ENCODE assay signal across 8 cellular contexts in the genomic region with DNA sequence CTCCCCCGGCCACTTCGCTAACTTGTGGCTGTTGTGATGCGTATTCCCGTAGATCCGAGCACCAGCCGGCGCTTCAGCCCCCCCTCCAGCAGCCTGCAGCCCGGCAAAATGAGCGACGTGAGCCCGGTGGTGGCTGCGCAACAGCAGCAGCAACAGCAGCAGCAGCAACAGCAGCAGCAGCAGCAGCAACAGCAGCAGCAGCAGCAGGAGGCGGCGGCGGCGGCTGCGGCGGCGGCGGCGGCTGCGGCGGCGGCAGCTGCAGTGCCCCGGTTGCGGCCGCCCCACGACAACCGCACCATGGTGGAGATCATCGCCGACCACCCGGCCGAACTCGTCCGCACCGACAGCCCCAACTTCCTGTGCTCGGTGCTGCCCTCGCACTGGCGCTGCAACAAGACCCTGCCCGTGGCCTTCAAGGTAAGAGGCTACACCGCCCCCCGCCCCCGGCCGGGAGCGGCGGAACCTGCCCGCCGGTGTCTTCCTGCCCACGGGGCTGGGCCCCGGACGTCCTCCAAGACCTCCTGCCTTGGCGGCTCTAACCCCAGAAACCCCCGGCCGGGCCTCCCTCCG. TPM values are rescaled to one million over a fixed set of nuclear protein-coding genes. Genes with fewer than 3 reads are reported as not detected.
DNase-seq lines count a peak whose midpoint lies in the region; ATAC-seq and TF ChIP-seq lines count a peak whose summit lies in the region.

No MANE protein-coding gene starts in this region.

- H3K4me3 ChIP-seq in GM23248, result peak overlapping the region; percentile 98
- H3K4me3 ChIP-seq in Panc1 (ENCODE audit: low read depth in 2 of 2, low read length in 2 of 2), result peak overlapping the region; percentile 54 to 86
- H3K4me3 ChIP-seq in left ventricle myocardium inferior, result peak overlapping the region; percentile 75

- peaks cover 14% of the 10 kb centered on the region; the same call in 1 of the 2 replicates for H3F3A ChIP-seq in GM23248 (ENCODE audit: insufficient read depth)

- TF ChIP-seq CTCF in Panc1 (IDR thresholded peaks at IDR 0.05) (no peak), left ventricle myocardium inferior (IDR thresholded peaks at IDR 0.05; ENCODE audit: borderline replicate concordance) (no peak)

- H3K9me3 ChIP-seq in GM23248 (ENCODE audit: low read depth) (no peaks in the 10 kb centered on the region), Panc1 (ENCODE audit: control insufficient read depth, insufficient read depth, low read depth, low read length) (no peaks in the 10 kb centered on the region), left ventricle myocardium inferior (replicated peaks) (no peaks in the 10 kb centered on the region)

- H3K27me3 ChIP-seq in GM23248 (replicated peaks; ENCODE audit: insufficient read depth) (no peaks in the 10 kb centered on the region), Panc1 (ENCODE audit: control insufficient read depth, insufficient read depth, low read length) (no peaks in the 10 kb centered on the region), left ventricle myocardium inferior (ENCODE audit: low read depth) (peaks cover 67% of the 10 kb centered on the region)

- BruUV-seq in Panc1 (replicated peaks; lab: Mats Ljungman, UMichigan), result no TSS peak

- H3K9me2 ChIP-seq in GM23248 (ENCODE audit: insufficient read depth), result no peaks in the 10 kb centered on the region

- in situ Hi-C loops in GM23248 (cut with MboI) (no loop called here), Panc1 (cut with HindIII; ENCODE audit: low pct_unique_long_range_greater_than_20kb, low sequenced_read_pairs) (no loop called here)

- H3K79me2 ChIP-seq in GM23248 (ENCODE audit: insufficient read depth), result peaks cover 89% of the 10 kb centered on the region

- ATAC-seq in Panc1 (peak; percentile 45), HG03565 (IDR thresholded peaks at IDR 0.05; ENCODE audit: unreplicated experiment) (no peak), GM18502 (IDR thresholded peaks at IDR 0.05; ENCODE audit: poor library complexity, unreplicated experiment) (no peak), HG02870 (IDR thresholded peaks at IDR 0.05; ENCODE audit: unreplicated experiment) (no peak)

- H3K4me2 ChIP-seq in GM23248 (ENCODE audit: unreplicated experiment), result peak overlapping the region; percentile 95

- WGBS in GM23248 (ENCODE audit: low coverage in 1 of 2, low lambda C conversion rate in 2 of 2, missing lambda C conversion rate in 2 of 2), 2 experiments, result 1% methylated on average over 32 to 51 of the region's 55 CpGs

- peaks cover 23% of the 10 kb centered on the region for H3K4me1 ChIP-seq in GM23248 (ENCODE audit: insufficient read depth)
- H3K4me1 ChIP-seq in Panc1 (ENCODE audit: control insufficient read depth, insufficient read depth, low read length), result peaks cover 25% of the 10 kb centered on the region
- H3K4me1 ChIP-seq in left ventricle myocardium inferior, result peaks cover 45% of the 10 kb centered on the region

- peak; percentile 73 for DNase-seq in GM23248
- no peak for DNase-seq in Panc1 (ENCODE audit: low read depth, low spot score)
- DNase-seq in activated naive CD4-positive, alpha-beta T cell treated with anti-CD3 and anti-CD28 coated beads, Interleukin-2, amount 50 U/mL, for 16 hours, result peak; percentile 48
- DNase-seq in left ventricle myocardium inferior, result peak; percentile 39
- DNase-seq in retina, result peak; percentile 71

- POLR2A ChIA-PET in Panc1 (lab: Charles Lee), result interaction anchor here (0.8 kb wide), 1 partner anchor 757 kb away, joined by 11 read pairs; no protein-coding TSS in a partner anchor

- no peaks in the 10 kb centered on the region for H3K36me3 ChIP-seq in GM23248 (ENCODE audit: low read depth)
- H3K36me3 ChIP-seq in Panc1 (ENCODE audit: control insufficient read depth, insufficient read depth, low read length), result no peaks in the 10 kb centered on the region
- no peaks in the 10 kb centered on the region for H3K36me3 ChIP-seq in left ventricle myocardium inferior

- no peaks in the 10 kb centered on the region for H4K20me1 ChIP-seq in GM23248 (ENCODE audit: insufficient read depth)

- intact Hi-C loops in Panc1 (cut with micrococcal nuclease; ENCODE audit: unreplicated experiment), result loop anchor here (2.0 to 10.0 kb wide), 3 partner anchors 292 to 765 kb away; no protein-coding TSS in a partner anchor
- intact Hi-C loops in left ventricle myocardium inferior (cut with micrococcal nuclease), result no loop called here

- H3K9ac ChIP-seq in GM23248, result peak overlapping the region; percentile 90

- H3K27ac ChIP-seq in GM23248, result peak overlapping the region; percentile 80
- peak overlapping the region; percentile 51 for H3K27ac ChIP-seq in Panc1 (ENCODE audit: low read length)
- H3K27ac ChIP-seq in left ventricle myocardium inferior (replicated peaks), result peak overlapping the region; percentile 43

- CTCF ChIA-PET in Panc1 (lab: Charles Lee), result interaction anchor here (1.4 kb wide), 1 partner anchor 292 kb away, joined by 4 read pairs; no protein-coding TSS in a partner anchor

- H2AFZ ChIP-seq in GM23248, result peak overlapping the region; percentile 81

RNA-seq across cellular contexts. Expression of a gene that starts 44.9 kb away (rescaled TPM):
- 2.9 and 12.4 TPM in 2 replicates for total RNA-seq in GM23248 (2014; rRNA removed; shearing (Covaris generic))
- 9.3 TPM in 2 replicates for polyA plus RNA-seq in GM23248 (2016; fragmentation: Nextera tagmentation; extraction: Ambion mirVana)
- total RNA-seq in Panc1 (2021; ENCODE audit: unreplicated experiment), result 11.0 TPM
- polyA plus RNA-seq in Panc1 (2012; ENCODE audit: insufficient read length), result 13.6 TPM
- total RNA-seq in left ventricle myocardium inferior, result 2.6 TPM
